In genomic region chr19:41398603-41399002, GRCh38 we compare ENCODE assay signal across 9 cellular contexts. TPM values are rescaled to one million over a fixed set of nuclear protein-coding genes. Genes with fewer than 3 reads are reported as not detected.
A peak's percentile ranks its signal among the peaks of the same experiment; 100 is the strongest.
DNase-seq lines count a peak whose midpoint lies in the region; ATAC-seq and TF ChIP-seq lines count a peak whose summit lies in the region.
"Had no signal": no experiment of that assay in that cellular context is flagged by ENCODE, and none has a peak within 500 bp of the region (broad histone marks: within the 10 kb centered on the region; RNA-seq: fewer than 3 reads in every experiment).

No MANE protein-coding gene starts in this region.

- H3K36me3 ChIP-seq in DOHH2 (ENCODE audit: control insufficient read depth, low read length) (peaks cover 17% of the 10 kb centered on the region), OCI-LY7 (ENCODE audit: insufficient read depth, low read length) (peaks cover 3% of the 10 kb centered on the region; the same call in 1 of the 2 replicates), trophoblast cell (ENCODE audit: control insufficient read depth in 1 of 2, insufficient read depth in 2 of 2, low read length in 2 of 2) (no peaks in the 10 kb centered on the region)

- H4K20me1 ChIP-seq in DOHH2 (ENCODE audit: control insufficient read depth, insufficient read depth, low read depth, low read length) (no peaks in the 10 kb centered on the region), OCI-LY7 (ENCODE audit: insufficient read depth, low read length) (no peaks in the 10 kb centered on the region)

- H3F3A ChIP-seq in DOHH2 (ENCODE audit: control insufficient read depth, insufficient read depth) = no peaks in the 10 kb centered on the region

- intact Hi-C loops in OCI-LY7 (cut with micrococcal nuclease; ENCODE audit: unreplicated experiment) = no loop called here
- intact Hi-C loops in posterior vena cava (cut with DNase I) = no loop called here

- no peaks in the 10 kb centered on the region for H3K27me3 ChIP-seq in DOHH2 (ENCODE audit: control insufficient read depth, low read length)
- no peaks in the 10 kb centered on the region for H3K27me3 ChIP-seq in trophoblast cell (ENCODE audit: insufficient read depth, low read length)

- no CpG with 5 or more reads among the region's 3 CpGs for WGBS in trophoblast cell (ENCODE audit: extremely low coverage, insufficient coverage, insufficient read length)

- no peak overlapping the region for H4K12ac ChIP-seq in trophoblast cell (ENCODE audit: low read depth, low read length)

- no TSS peak for BruUV-seq in OCI-LY7 (replicated peaks; lab: Mats Ljungman, UMichigan)

- CTCF ChIA-PET in OCI-LY7 (lab: Charles Lee; ENCODE audit: unreplicated experiment) = no interaction called here

- no peak overlapping the region for H3K4ac ChIP-seq in trophoblast cell (ENCODE audit: low read depth, low read length)

- H3K79me2 ChIP-seq in DOHH2 (ENCODE audit: control insufficient read depth, low read length) = peaks cover 53% of the 10 kb centered on the region
- H3K79me2 ChIP-seq in OCI-LY7 (ENCODE audit: insufficient read depth, low read depth, low read length) = peaks cover 34% of the 10 kb centered on the region
- H3K79me2 ChIP-seq in trophoblast cell (ENCODE audit: control insufficient read depth, insufficient read depth, low read length, poor library complexity) = peaks cover 5% of the 10 kb centered on the region

- DNase-seq in OCI-LY7 (ENCODE audit: low spot score) (no peak), erythroblast (lab: John Stamatoyannopoulos, UW) (peak; percentile 44 to 45), trophoblast cell (no peak), activated gamma-delta T cell treated with Interleukin-2 at 50 U/mL for 16 hours (no peak), posterior vena cava (ENCODE audit: low spot score) (no peak)
- DNase-seq: T-helper 9 cell had no signal

- no peak overlapping the region for H2BK5ac ChIP-seq in trophoblast cell (ENCODE audit: low read depth, low read length, poor library complexity)

- no peak for TF ChIP-seq POLR2A in erythroblast (IDR thresholded peaks at IDR 0.05; ENCODE audit: low read length)

- peaks cover 4% of the 10 kb centered on the region for H3K79me1 ChIP-seq in trophoblast cell (ENCODE audit: low read length)

- no peaks in the 10 kb centered on the region for H3K9me3 ChIP-seq in DOHH2 (ENCODE audit: control insufficient read depth, insufficient read depth, low read length)
- H3K9me3 ChIP-seq in OCI-LY7 (ENCODE audit: low read length) = no peaks in the 10 kb centered on the region
- H3K9me3 ChIP-seq in trophoblast cell (ENCODE audit: insufficient read depth, low read depth, low read length) = no peaks in the 10 kb centered on the region

- H3K4me1 ChIP-seq in DOHH2 (ENCODE audit: control insufficient read depth, low read length) (peaks cover 30% of the 10 kb centered on the region), OCI-LY7 (ENCODE audit: insufficient read depth, low read length, poor library complexity, severe bottlenecking) (peaks cover 29% of the 10 kb centered on the region), trophoblast cell (ENCODE audit: control insufficient read depth in 1 of 2, insufficient read depth in 2 of 2, low read length in 2 of 2) (peaks cover 3% of the 10 kb centered on the region in 2 experiments)

- no peak overlapping the region for H2BK12ac ChIP-seq in trophoblast cell (ENCODE audit: low read length)

- H2AFZ ChIP-seq in OCI-LY7 (ENCODE audit: low read length) (no peak overlapping the region), trophoblast cell (ENCODE audit: insufficient read depth, low read length, poor library complexity) (no peak overlapping the region)

- H4K8ac ChIP-seq in trophoblast cell (ENCODE audit: low read depth, low read length) = no peak overlapping the region

- H3K9me2 ChIP-seq in DOHH2 (replicated peaks; ENCODE audit: control insufficient read depth, low read length) (no peaks in the 10 kb centered on the region), OCI-LY7 (ENCODE audit: insufficient read depth, low read length) (no peaks in the 10 kb centered on the region)

- no peak overlapping the region for H3K23ac ChIP-seq in trophoblast cell (ENCODE audit: low read length)

- H3K18ac ChIP-seq in trophoblast cell (ENCODE audit: low read length) = peak overlapping the region; percentile 55

- no peak overlapping the region for H4K91ac ChIP-seq in trophoblast cell (ENCODE audit: low read depth, low read length)

- H3K14ac ChIP-seq in trophoblast cell (ENCODE audit: low read length) = no peak overlapping the region

- H3K27ac ChIP-seq in DOHH2 (ENCODE audit: low read depth, low read length) (no peak overlapping the region), OCI-LY7 (ENCODE audit: low read depth, low read length, poor library complexity, severe bottlenecking) (no peak overlapping the region), trophoblast cell (ENCODE audit: low read depth, low read length) (no peak overlapping the region)

- H3K4me3 ChIP-seq in DOHH2 (ENCODE audit: low read length) = peak overlapping the region; percentile 99
- H3K4me3 ChIP-seq in OCI-LY7 (ENCODE audit: low read depth, low read length, poor library complexity, severe bottlenecking) = peak overlapping the region; percentile 96
- H3K4me3 ChIP-seq in trophoblast cell (ENCODE audit: low read depth, low read length) = no peak overlapping the region

- POLR2A ChIA-PET in OCI-LY7 (lab: Charles Lee) = interaction anchor here (0.9 kb wide), 1 partner anchor 35 kb away, joined by 3 read pairs; the partner anchor contains the start of gene B9D2

- no peak overlapping the region for H2BK120ac ChIP-seq in trophoblast cell (ENCODE audit: insufficient read depth, low read length, poor library complexity)

- H3K9ac ChIP-seq in trophoblast cell (ENCODE audit: low read length) = no peak overlapping the region

- H3K4me2 ChIP-seq in DOHH2 (ENCODE audit: low read length) (peak overlapping the region; percentile 64), OCI-LY7 (ENCODE audit: low read length) (peak overlapping the region; percentile 87), trophoblast cell (ENCODE audit: low read length) (peak overlapping the region; percentile 89)

- H2AK5ac ChIP-seq in trophoblast cell (ENCODE audit: low read length) = no peak overlapping the region

- ATAC-seq in HG03354 (IDR thresholded peaks at IDR 0.05; ENCODE audit: poor library complexity, severe bottlenecking, unreplicated experiment) (no peak), HG03432 (IDR thresholded peaks at IDR 0.05; ENCODE audit: unreplicated experiment) (no peak)

- TF ChIP-seq CTCF in DOHH2 (IDR thresholded peaks at IDR 0.05; ENCODE audit: low read depth, low read length, poor library complexity, severe bottlenecking) (no peak), OCI-LY7 (conservative IDR thresholded peaks at IDR 0.05; ENCODE audit: low read length) (no peak)

RNA-seq across cellular contexts. Expression of gene BCKDHA, which starts 1.0 kb away (rescaled TPM):
- 34.6 and 66.4 TPM in 2 replicates for total RNA-seq in OCI-LY7 (2014; rRNA removed; shearing (Covaris generic))
- 16.8 and 17.8 TPM in 2 replicates for total RNA-seq in OCI-LY7 (2022)
- 26.2 and 26.4 TPM in 2 replicates for polyA plus RNA-seq in trophoblast cell (2013)
- total RNA-seq in posterior vena cava = 10 to 100 TPM in 1 of 2 donors, 1 to 10 TPM in 1; 8.5 to 15.7 TPM

RNA-seq across cellular contexts. Expression of gene EXOSC5, which starts 1.4 kb away (rescaled TPM):
- total RNA-seq in OCI-LY7 (2014; rRNA removed; shearing (Covaris generic)) = 48.3 and 55.8 TPM in 2 replicates
- total RNA-seq in OCI-LY7 (2022) (36.0 and 40.0 TPM in 2 replicates), posterior vena cava (1 to 10 TPM; 7.2 to 7.3 TPM)
- 8.1 and 8.4 TPM in 2 replicates for polyA plus RNA-seq in trophoblast cell (2013)

RNA-seq across cellular contexts. Expression of gene TMEM91, which starts 22.3 kb away (rescaled TPM):
- 5.6 and 10.7 TPM in 2 replicates for total RNA-seq in OCI-LY7 (2014; rRNA removed; shearing (Covaris generic))
- total RNA-seq in OCI-LY7 (2022) (12.7 and 13.5 TPM in 2 replicates), posterior vena cava (1 to 10 TPM; 6.4 to 8.3 TPM)
- 2.8 and 3.3 TPM in 2 replicates for polyA plus RNA-seq in trophoblast cell (2013)

RNA-seq across cellular contexts. Expression of gene B3GNT8, which starts 28.6 kb away (rescaled TPM):
- 0.47 TPM in 1 of 2 replicates, not detected in the other for total RNA-seq in OCI-LY7 (2014; rRNA removed; shearing (Covaris generic))
- total RNA-seq in OCI-LY7 (2022) (0.40 TPM in 1 of 2 replicates, not detected in the other), posterior vena cava (1 to 10 TPM; 3.3 to 4.2 TPM)
- polyA plus RNA-seq in trophoblast cell (2013) = 2.6 and 2.9 TPM in 2 replicates

RNA-seq across cellular contexts. Expression of gene B9D2, which starts 34.7 kb away (rescaled TPM):
- total RNA-seq in OCI-LY7 (2014; rRNA removed; shearing (Covaris generic)) = 1.7 and 3.9 TPM in 2 replicates
- 3.4 and 5.2 TPM in 2 replicates for total RNA-seq in OCI-LY7 (2022)
- 3.2 TPM in 2 replicates for polyA plus RNA-seq in trophoblast cell (2013)
- 1 to 10 TPM; 3.7 to 4.2 TPM for total RNA-seq in posterior vena cava

Comparison
In these comparisons a context has a peak if more than half of its experiments do, and no peak if none do; other contexts are left out.
1. DNase-seq: peak in erythroblast (2 of 2); none in OCI-LY7 (single experiment), trophoblast cell (0 of 2), activated gamma-delta T cell treated with Interleukin-2 at 50 U/mL for 16 hours (single experiment) and posterior vena cava (single experiment).
2. RNA of gene EXOSC5, which starts 1.4 kb away (total RNA-seq): 36.0 to 55.8 TPM in OCI-LY7; 7.2 to 7.3 TPM in posterior vena cava; every median in the first group is over 4 times any median in the second.
3. Peak in every context shown above with its lines, with median percentiles within 50 percentile points of each other: H3K4me2 ChIP-seq.